ENCODE assay signal across 21 cellular contexts in the genomic region with DNA sequence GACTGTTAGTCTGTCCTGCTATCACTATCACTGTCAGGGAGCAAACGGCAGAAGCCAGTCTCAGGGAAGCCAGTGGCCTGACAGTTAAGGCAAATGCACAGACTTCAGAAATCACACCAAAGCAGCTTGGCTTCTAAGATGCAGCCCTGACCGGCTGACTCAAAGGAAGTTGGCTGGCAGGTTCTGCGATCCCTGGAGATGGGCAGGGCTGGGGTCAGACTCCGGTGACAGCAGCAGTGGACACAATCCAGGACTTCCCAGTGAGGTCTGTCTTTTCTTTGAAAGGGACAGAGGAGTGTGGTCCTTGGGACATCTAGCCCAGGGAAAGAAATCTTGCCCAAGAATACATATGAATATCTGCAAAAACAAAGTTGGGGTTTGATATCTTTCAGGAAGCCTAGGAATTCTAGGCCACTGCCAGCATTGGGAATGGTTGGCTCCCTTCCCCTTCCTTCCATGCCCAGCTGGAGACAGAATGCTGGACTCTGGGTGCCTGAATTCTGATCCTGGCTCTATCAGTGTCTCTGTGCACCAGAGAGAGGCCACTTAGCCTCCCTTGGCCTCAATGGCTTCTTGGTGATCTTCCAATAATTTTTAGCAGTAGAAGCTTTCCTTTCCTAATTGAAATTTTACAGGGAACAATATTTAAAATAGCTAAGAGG.
A peak's percentile ranks its signal among the peaks of the same experiment; 100 is the strongest.
DNase-seq lines count a peak whose midpoint lies in the region; ATAC-seq, FAIRE-seq and TF ChIP-seq lines count a peak whose summit lies in the region.
"Had no signal": no experiment of that assay in that cellular context is flagged by ENCODE, and none has a peak within 500 bp of the region (broad histone marks: within the 10 kb centered on the region; RNA-seq: fewer than 3 reads in every experiment).

No MANE protein-coding gene starts in this region.

- peaks cover 42% of the 10 kb centered on the region for H3K4me1 Mint-ChIP-seq in HFFc6 (ENCODE audit: low read depth)
- no peaks in the 10 kb centered on the region for H3K4me1 Mint-ChIP-seq in astrocyte (ENCODE audit: low read depth, unreplicated experiment)
- H3K4me1 Mint-ChIP-seq: activated naive CD8-positive, alpha-beta T cell treated with anti-CD3 and anti-CD28 coated beads for 36 hours; stimulated activated memory B cell treated with anti-CD40 and anti-IgM and Interleukin-4, amounts not matched to agents 10 μg/mL and 1 μg/mL and 100 μg/mL, for 72 hours; T-helper 17 cell had no signal

- H3K4me3 ChIP-seq in astrocyte (ENCODE audit: insufficient read depth, low read depth, low read length) = no peak overlapping the region
- H3K4me3 ChIP-seq: esophagus squamous epithelium, thyroid gland had no signal

- no peak overlapping the region for H2AFZ ChIP-seq in astrocyte (ENCODE audit: low read depth, low read length)

- TF ChIP-seq CTCF in HFFc6 (IDR thresholded peaks at IDR 0.05) = no peak
- no peak for TF ChIP-seq CTCF in astrocyte (IDR thresholded peaks at IDR 0.05; ENCODE audit: insufficient read depth, low read depth, low read length)

- H3K9me3 ChIP-seq in astrocyte (ENCODE audit: insufficient read depth, low read depth, low read length) = peaks cover 3% of the 10 kb centered on the region
- H3K9me3 ChIP-seq: thyroid gland had no signal

- H3K27me3 Mint-ChIP-seq in HFFc6 (ENCODE audit: insufficient read depth) (peaks cover 11% of the 10 kb centered on the region), astrocyte (ENCODE audit: low read depth, unreplicated experiment) (peaks cover 6% of the 10 kb centered on the region)
- H3K27me3 Mint-ChIP-seq: stimulated activated memory B cell treated with anti-CD40 and anti-IgM and Interleukin-4, amounts not matched to agents 10 μg/mL and 1 μg/mL and 100 μg/mL, for 72 hours had no signal

- H3K36me3 ChIP-seq in astrocyte (ENCODE audit: insufficient read depth, low read length) = no peaks in the 10 kb centered on the region
- H3K36me3 ChIP-seq: esophagus squamous epithelium, thyroid gland had no signal

- no peak overlapping the region for H3K9ac ChIP-seq in astrocyte (ENCODE audit: low read length)

- no peaks in the 10 kb centered on the region for H3K79me2 ChIP-seq in astrocyte (ENCODE audit: insufficient read depth, low read length)

- H3K36me3 Mint-ChIP-seq in HFFc6 (ENCODE audit: low read depth) (peaks cover 52% of the 10 kb centered on the region), astrocyte (ENCODE audit: low read depth, unreplicated experiment) (peaks cover 4% of the 10 kb centered on the region)
- H3K36me3 Mint-ChIP-seq: CD14-positive monocyte; stimulated activated memory B cell treated with anti-CD40 and anti-IgM and Interleukin-4, amounts not matched to agents 10 μg/mL and 1 μg/mL and 100 μg/mL, for 72 hours had no signal

- no peak overlapping the region for H3K27ac ChIP-seq in astrocyte (ENCODE audit: low read depth, low read length)
- H3K27ac ChIP-seq: esophagus squamous epithelium, thyroid gland had no signal

- peak overlapping the region; percentile 40 for H3K4me2 ChIP-seq in astrocyte (ENCODE audit: low read length)

- H3K4me1 ChIP-seq in astrocyte (ENCODE audit: insufficient read depth, low read length) = peaks cover 8% of the 10 kb centered on the region
- H3K4me1 ChIP-seq: esophagus squamous epithelium, thyroid gland had no signal

- H3K9me3 Mint-ChIP-seq in HFFc6 (peaks cover 28% of the 10 kb centered on the region), astrocyte (ENCODE audit: unreplicated experiment) (peaks cover 25% of the 10 kb centered on the region)

- no peaks in the 10 kb centered on the region for H3K27me3 ChIP-seq in astrocyte (ENCODE audit: insufficient read depth, low read length)
- H3K27me3 ChIP-seq: esophagus squamous epithelium, thyroid gland had no signal

- ATAC-seq in left cardiac atrium = peak; percentile 61 to 80
- ATAC-seq: stimulated activated memory B cell treated with anti-CD40 and anti-IgM and Interleukin-4, amounts not matched to agents 10 μg/mL and 1 μg/mL and 100 μg/mL, for 72 hours; T-helper 17 cell had no signal

- DNase-seq in HFFc6 = peak; percentile 10
- peak; percentile 24 for DNase-seq in astrocyte (ENCODE audit: low read depth)
- DNase-seq in left cardiac atrium = peak; percentile 69
- peak; percentile 36 for DNase-seq in stromal cell of bone marrow (ENCODE audit: low read depth)
- DNase-seq in NCI-H2029 treated with DMSO at 0.1 percent for 48 hours (lab: John Stamatoyannopoulos, UW) = no peak
- DNase-seq in activated naive CD4-positive, alpha-beta T cell treated with Interleukin-2 at 50 U/mL for 16 hours = no peak
- DNase-seq in T1000 (lab: John Stamatoyannopoulos, UW) = no peak
- no peak for DNase-seq in medulla oblongata (ENCODE audit: extremely low spot score)
- DNase-seq: activated naive CD8-positive, alpha-beta T cell treated with anti-CD3 and anti-CD28 coated beads for 36 hours; activated T-cell treated with anti-CD3 and anti-CD28 coated beads, Interleukin-2, amount 50 U/mL, for 48 hours; central memory CD4-positive, alpha-beta T cell; effector CD4-positive, alpha-beta T cell; esophagus squamous epithelium; NCI-H1048; NCI-H526; SHP77 treated with DMSO at 0.1 percent for 48 hours; T-helper 17 cell; thyroid gland had no signal

- FAIRE-seq in astrocyte (lab: Jason Lieb, UNC) = no peak
- FAIRE-seq: keratinocyte had no signal

- H3K4me3 Mint-ChIP-seq in HFFc6 = no peak overlapping the region; the same call in 1 of the 2 replicates
- no peak overlapping the region for H3K4me3 Mint-ChIP-seq in astrocyte (ENCODE audit: unreplicated experiment)
- H3K4me3 Mint-ChIP-seq: activated naive CD8-positive, alpha-beta T cell treated with anti-CD3 and anti-CD28 coated beads for 36 hours; CD14-positive monocyte; stimulated activated memory B cell treated with anti-CD40 and anti-IgM and Interleukin-4, amounts not matched to agents 10 μg/mL and 1 μg/mL and 100 μg/mL, for 72 hours; T-helper 17 cell had no signal

- intact Hi-C loops in left cardiac atrium (cut with DNase I) = no loop called here

- no peaks in the 10 kb centered on the region for H4K20me1 ChIP-seq in astrocyte (ENCODE audit: insufficient read depth, low read length)

- H3K27ac Mint-ChIP-seq in HFFc6 (peak overlapping the region; percentile 71), astrocyte (ENCODE audit: unreplicated experiment) (no peak overlapping the region)
- H3K27ac Mint-ChIP-seq: activated naive CD8-positive, alpha-beta T cell treated with anti-CD3 and anti-CD28 coated beads for 36 hours; CD14-positive monocyte; stimulated activated memory B cell treated with anti-CD40 and anti-IgM and Interleukin-4, amounts not matched to agents 10 μg/mL and 1 μg/mL and 100 μg/mL, for 72 hours; T-helper 17 cell had no signal

Comparison
In these comparisons a context has a peak if more than half of its experiments do, and no peak if none do; other contexts are left out.
1. DNase-seq: peak in HFFc6 (single experiment), astrocyte (single experiment), left cardiac atrium (single experiment) and stromal cell of bone marrow (single experiment); none in NCI-H2029 treated with DMSO at 0.1 percent for 48 hours (single experiment), activated naive CD4-positive, alpha-beta T cell treated with Interleukin-2 at 50 U/mL for 16 hours (single experiment), T1000 (single experiment) and medulla oblongata (single experiment).